16 cellular contexts compared by ENCODE assay signal in the genomic region with DNA sequence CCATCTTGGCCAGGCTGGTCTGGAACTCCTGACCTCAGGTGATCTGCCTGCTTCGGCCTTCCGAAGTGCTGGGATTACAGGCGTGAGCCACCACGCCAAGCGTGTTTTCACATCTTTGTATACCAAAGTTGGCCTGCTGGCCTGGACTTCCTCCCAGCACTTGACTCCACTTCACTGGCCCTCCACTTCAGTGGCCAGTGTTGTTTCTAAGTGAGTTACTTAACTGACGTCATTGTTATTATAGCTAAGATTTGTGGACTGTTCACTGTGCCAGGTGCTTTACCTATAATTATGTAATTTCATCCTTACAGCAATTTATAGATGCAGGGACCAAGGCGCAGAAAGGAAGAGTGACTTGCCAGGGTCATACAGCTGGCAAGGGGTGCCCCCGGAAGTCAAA.
"Had no signal": no experiment of that assay in that cellular context is flagged by ENCODE, and none has a peak within 500 bp of the region (broad histone marks: within the 10 kb centered on the region; RNA-seq: fewer than 3 reads in every experiment).

No MANE protein-coding gene starts in this region.

- H3K4me3 ChIP-seq: esophagus squamous epithelium, psoas muscle, suprapubic skin had no signal

- H3K36me3 ChIP-seq: esophagus squamous epithelium, suprapubic skin had no signal

- H3K9me3 Mint-ChIP-seq: activated naive CD4-positive, alpha-beta T cell treated with anti-CD3 and anti-CD28 coated beads, Interleukin-2, amount 50 U/mL, for 72 hours; immature natural killer cell; nephron; T-helper 2 cell treated with Interferon-gamma antibody and Interleukin-4, amounts not matched to agents 5 μg/mL and 100 μg/mL, for 36 hours had no signal

- H3K27me3 ChIP-seq: esophagus squamous epithelium, foreskin keratinocyte, suprapubic skin had no signal

- H3K9me3 ChIP-seq: esophagus squamous epithelium, psoas muscle, suprapubic skin had no signal

- H3K4me1 ChIP-seq: psoas muscle had no signal

- DNase-seq: activated effector memory CD4-positive, alpha-beta T cell treated with anti-CD3 and anti-CD28 coated beads, Interleukin-2, amount 50 U/mL, for 16 hours; amniotic stem cell; esophagus squamous epithelium; foreskin keratinocyte; immature natural killer cell; occipital lobe; psoas muscle; stimulated activated CD4-positive, alpha-beta T cell treated with anti-CD3 and anti-CD28 coated beads, Interleukin-12 subunit alpha, Interleukin-12 subunit beta, amount 100 ng/mL, for 4 hours; stimulated activated naive CD4-positive, alpha-beta T cell treated with Interleukin-2 at 50 U/mL for 16 hours had no signal

- H3K27ac Mint-ChIP-seq: activated naive CD4-positive, alpha-beta T cell treated with anti-CD3 and anti-CD28 coated beads, Interleukin-2, amount 50 U/mL, for 72 hours; brain; immature natural killer cell; nephron; T-helper 2 cell treated with Interferon-gamma antibody and Interleukin-4, amounts not matched to agents 5 μg/mL and 100 μg/mL, for 36 hours had no signal

- ATAC-seq: activated CD4-positive, CD25-positive, alpha-beta regulatory T cell treated with anti-CD3 and anti-CD28 coated beads, Interleukin-2, amount 50 U/mL, for 24 hours; activated naive CD4-positive, alpha-beta T cell treated with anti-CD3 and anti-CD28 coated beads, Interleukin-2, amount 50 U/mL, for 72 hours; foreskin keratinocyte; sciatic nerve had no signal

- H3K36me3 Mint-ChIP-seq: activated naive CD4-positive, alpha-beta T cell treated with anti-CD3 and anti-CD28 coated beads, Interleukin-2, amount 50 U/mL, for 72 hours; brain; immature natural killer cell had no signal

- H3K4me1 Mint-ChIP-seq: nephron had no signal

- H3K27ac ChIP-seq: esophagus squamous epithelium, foreskin keratinocyte, psoas muscle, suprapubic skin had no signal

- H3K4me3 Mint-ChIP-seq: brain; immature natural killer cell; nephron; T-helper 2 cell treated with Interferon-gamma antibody and Interleukin-4, amounts not matched to agents 5 μg/mL and 100 μg/mL, for 36 hours had no signal
